Comparison of ENCODE assay signal across 1 cellular context in genomic region chr3:11507719-11508118, GRCh38.
TF ChIP-seq lines count a peak whose summit lies in the region.

No MANE protein-coding gene starts in this region.

TF ChIP-seq in K562, 482 proteins besides CTCF, POLR2A, EP300 and RAD21 (continued from another document):
- TF ChIP-seq SRSF1 (IDR thresholded peaks at IDR 0.05; ENCODE audit: low read depth, low read length) (no peak), ZBTB11 (CRISPR knock-in tag; IDR thresholded peaks at IDR 0.05) (no peak), SNRNP70 (optimal IDR thresholded peaks at IDR 0.05; ENCODE audit: low read depth, low read length) (no peak), ZNF12 (CRISPR knock-in tag; IDR thresholded peaks at IDR 0.05) (no peak), ZKSCAN1 (IDR thresholded peaks at IDR 0.05; ENCODE audit: low read depth, low read length) (no peak), ZNF143 (CRISPR knock-in tag; IDR thresholded peaks at IDR 0.05) (peak; percentile 64), ZNF740 (CRISPR knock-in tag; IDR thresholded peaks at IDR 0.05) (no peak), ZNF740 (tag; IDR thresholded peaks at IDR 0.05) (no peak), CEBPB (tag; IDR thresholded peaks at IDR 0.05) (peak; percentile 52), CREB5 (CRISPR knock-in tag; IDR thresholded peaks at IDR 0.05) (no peak), DMBX1 (CRISPR knock-in tag; IDR thresholded peaks at IDR 0.05; ENCODE audit: borderline replicate concordance) (peak; percentile 51; the same call in 1 of the 2 replicates), TAF9B (IDR thresholded peaks at IDR 0.05; ENCODE audit: partially characterized antibody) (no peak), CC2D1A (IDR thresholded peaks at IDR 0.05) (peak; percentile 73), TAF1 (IDR thresholded peaks at IDR 0.05; ENCODE audit: control insufficient read depth, extremely low read depth, insufficient read depth, low read length, severe bottlenecking) (no peak), NBN (IDR thresholded peaks at IDR 0.05; ENCODE audit: low read depth) (no peak), PBX2 (CRISPR knock-in tag; IDR thresholded peaks at IDR 0.05; ENCODE audit: low read depth) (no peak), PBX2 (tag; conservative IDR thresholded peaks at IDR 0.05; ENCODE audit: low read depth) (no peak), TCFL5 (CRISPR knock-in tag; conservative IDR thresholded peaks at IDR 0.05) (no peak), PHF8 (IDR thresholded peaks at IDR 0.05; ENCODE audit: borderline replicate concordance, low read length) (no peak), ZBTB33 (CRISPR knock-in tag; IDR thresholded peaks at IDR 0.05) (no peak), NFIX (CRISPR knock-in tag; IDR thresholded peaks at IDR 0.05; ENCODE audit: low read depth) (no peak), HOXB6 (CRISPR knock-in tag; IDR thresholded peaks at IDR 0.05; ENCODE audit: borderline replicate concordance) (no peak), ZNF592 (IDR thresholded peaks at IDR 0.05) (no peak), RUNX1 (IDR thresholded peaks at IDR 0.05; ENCODE audit: low read depth) (no peak), POLR3A (IDR thresholded peaks at IDR 0.05; ENCODE audit: borderline replicate concordance, extremely low read depth, insufficient read depth, insufficient read length) (no peak), SMARCB1 (IDR thresholded peaks at IDR 0.05; ENCODE audit: insufficient read length, low read depth) (no peak), POLR3G (IDR thresholded peaks at IDR 0.05; ENCODE audit: extremely low read depth, insufficient read length, insufficient replicate concordance) (no peak), FUS (optimal IDR thresholded peaks at IDR 0.05; ENCODE audit: low read depth, low read length) (no peak), TARDBP (IDR thresholded peaks at IDR 0.05) (no peak)
TF ChIP-seq in K562: peak in this region for 23.
